11 cellular contexts compared by ENCODE assay signal in the genomic region with DNA sequence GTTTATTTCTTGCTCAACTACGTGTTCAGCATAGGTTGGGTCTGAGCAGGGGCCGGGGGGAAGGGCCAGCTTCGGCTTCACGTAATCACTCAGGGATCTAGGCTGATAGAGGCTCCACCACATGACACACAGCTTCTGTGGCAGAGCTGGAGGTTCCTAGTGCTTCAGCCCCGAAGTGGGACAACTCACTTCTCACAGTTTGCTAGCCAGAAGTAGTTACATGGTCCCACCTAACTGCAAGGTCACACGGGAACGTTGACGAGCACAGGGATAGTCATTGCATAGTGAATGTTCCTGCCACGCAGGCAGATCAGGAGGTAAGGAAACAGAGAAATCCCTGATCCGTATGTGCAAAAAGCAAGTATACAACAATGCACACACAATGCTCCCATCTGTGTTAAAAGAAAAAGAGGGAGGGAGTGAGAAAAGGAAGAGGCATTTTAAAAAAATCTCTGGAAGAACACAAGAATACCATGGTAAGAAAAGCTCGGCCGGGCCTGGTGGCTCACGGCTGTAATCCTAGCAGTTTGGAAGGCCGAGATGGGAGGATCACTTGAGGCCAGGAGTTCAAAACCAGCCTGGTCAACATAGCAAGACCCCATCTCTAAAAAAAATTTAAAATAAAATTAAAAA. TPM values are rescaled to one million over a fixed set of nuclear protein-coding genes. Genes with fewer than 3 reads are reported as not detected.
A peak's percentile ranks its signal among the peaks of the same experiment; 100 is the strongest.
DNase-seq lines count a peak whose midpoint lies in the region; ATAC-seq, FAIRE-seq and TF ChIP-seq lines count a peak whose summit lies in the region.
"Had no signal": no experiment of that assay in that cellular context is flagged by ENCODE, and none has a peak within 500 bp of the region (broad histone marks: within the 10 kb centered on the region; RNA-seq: fewer than 3 reads in every experiment).

No MANE protein-coding gene starts in this region.

- DNase-seq in GM03348 (ENCODE audit: low spot score) (peak; percentile 24), RWPE2 (ENCODE audit: low spot score) (no peak), fibroblast of lung (ENCODE audit: low read depth in 2 of 2) (no peak), progenitor cell of endocrine pancreas (ENCODE audit: low spot score, unreplicated experiment) (no peak), RKO (ENCODE audit: low spot score) (no peak), G401 (ENCODE audit: low spot score) (no peak), small intestine (no peak)
- no peak for DNase-seq in activated CD4-positive, alpha-beta T cell treated with anti-CD3 and anti-CD28 coated beads for 1 hour
- DNase-seq: activated gamma-delta T cell, NCI-H1694 treated with DMSO at 0.1 percent for 48 hours had no signal

- no peaks in the 10 kb centered on the region for H3K36me3 ChIP-seq in RWPE2 (ENCODE audit: low read depth)
- no peaks in the 10 kb centered on the region for H3K36me3 ChIP-seq in fibroblast of lung (ENCODE audit: control insufficient read depth, insufficient read depth, low read length)
- H3K36me3 ChIP-seq in small intestine (ENCODE audit: control insufficient read depth in 2 of 2, insufficient read depth in 2 of 2, low read length in 2 of 2), result no peaks in the 10 kb centered on the region

- H3K27ac Mint-ChIP-seq in progenitor cell of endocrine pancreas, result peak overlapping the region; percentile 54

- no peak for ATAC-seq in RWPE2 (ENCODE audit: low read depth)

- no peak overlapping the region for H3K9ac ChIP-seq in fibroblast of lung (ENCODE audit: insufficient read depth, low read length)

- no peak overlapping the region for H2AFZ ChIP-seq in fibroblast of lung (ENCODE audit: low read length)

- no peak overlapping the region for H3K4me3 Mint-ChIP-seq in progenitor cell of endocrine pancreas (ENCODE audit: low read depth)
- H3K4me3 Mint-ChIP-seq: CD14-positive monocyte had no signal

- no peaks in the 10 kb centered on the region for H4K20me1 ChIP-seq in fibroblast of lung (ENCODE audit: control insufficient read depth, extremely low read depth, insufficient read depth, low read length)

- H3K4me3 ChIP-seq in RWPE2 (ENCODE audit: severe bottlenecking) (no peak overlapping the region), fibroblast of lung (replicated peaks in 1 of 4; ENCODE audit: control extremely low read depth in 1 of 4, insufficient read depth in 1 of 4, low read depth in 3 of 4, low read length in 4 of 4) (no peak overlapping the region), small intestine (ENCODE audit: low read depth in 1 of 2, low read length in 2 of 2) (no peak overlapping the region)

- peaks cover 28% of the 10 kb centered on the region for H3K4me1 Mint-ChIP-seq in progenitor cell of endocrine pancreas (ENCODE audit: low read depth)

- no peaks in the 10 kb centered on the region for H3K27me3 Mint-ChIP-seq in progenitor cell of endocrine pancreas

- WGBS in small intestine, 3 donors, result 75 to 83% (median 76%) methylated on average over 14 of the region's 14 CpGs

- H3K27ac ChIP-seq in RWPE2 (ENCODE audit: poor library complexity, severe bottlenecking) (peak overlapping the region; percentile 43), fibroblast of lung (ENCODE audit: insufficient read depth, low read length) (peak overlapping the region; percentile 27), small intestine (ENCODE audit: low read depth in 1 of 2, low read length in 1 of 2) (peak overlapping the region in 1 of 2 donors; percentile 3)

- TF ChIP-seq CTCF in RWPE2 (IDR thresholded peaks at IDR 0.05; ENCODE audit: poor library complexity, severe bottlenecking) (no peak), fibroblast of lung (conservative IDR thresholded peaks at IDR 0.05 in 1 of 2, IDR thresholded peaks at IDR 0.05 in 1 of 2; ENCODE audit: low read depth in 1 of 2, low read length in 2 of 2) (no peak), progenitor cell of endocrine pancreas (IDR thresholded peaks at IDR 0.05; ENCODE audit: unreplicated experiment) (no peak)

- H3K9me3 ChIP-seq in RWPE2 (ENCODE audit: severe bottlenecking), result no peaks in the 10 kb centered on the region
- no peaks in the 10 kb centered on the region for H3K9me3 ChIP-seq in fibroblast of lung (ENCODE audit: control insufficient read depth, insufficient read depth, low read depth, low read length)
- no peaks in the 10 kb centered on the region for H3K9me3 ChIP-seq in small intestine (ENCODE audit: control insufficient read depth, low read depth)

- H3K27me3 ChIP-seq in RWPE2 (ENCODE audit: insufficient read depth, poor library complexity, severe bottlenecking) (no peaks in the 10 kb centered on the region), fibroblast of lung (ENCODE audit: control insufficient read depth, insufficient read depth, low read length) (no peaks in the 10 kb centered on the region), small intestine (ENCODE audit: control insufficient read depth in 2 of 2, insufficient read depth in 2 of 2, low read length in 2 of 2) (no peaks in the 10 kb centered on the region)

- H3K4me2 ChIP-seq in fibroblast of lung (ENCODE audit: extremely low read depth, insufficient read depth, low read length), result no peak overlapping the region

- in situ Hi-C loops in G401 (cut with HindIII; ENCODE audit: low sequenced_read_pairs), result no loop called here

- FAIRE-seq in small intestine (lab: Jason Lieb, UNC), result no peak

- H3K4me1 ChIP-seq in RWPE2 (ENCODE audit: insufficient read depth, poor library complexity, severe bottlenecking) (peaks cover 62% of the 10 kb centered on the region), fibroblast of lung (ENCODE audit: control insufficient read depth, extremely low read depth, insufficient read depth, low read length) (peaks cover 18% of the 10 kb centered on the region), small intestine (ENCODE audit: control insufficient read depth in 2 of 2, insufficient read depth in 1 of 2, low read depth in 1 of 2, low read length in 1 of 2) (peaks cover 10 to 26% of the 10 kb centered on the region in 2 donors)

- no peaks in the 10 kb centered on the region for H3K9me3 Mint-ChIP-seq in progenitor cell of endocrine pancreas (ENCODE audit: low read depth)

- peaks cover 93% of the 10 kb centered on the region for H3K79me2 ChIP-seq in fibroblast of lung (ENCODE audit: control insufficient read depth, insufficient read depth, low read length)

- no peaks in the 10 kb centered on the region for H3K36me3 Mint-ChIP-seq in progenitor cell of endocrine pancreas (ENCODE audit: insufficient read depth)
- H3K36me3 Mint-ChIP-seq: CD14-positive monocyte had no signal

RNA-seq across cellular contexts. Expression of gene SMURF1, which starts 16.9 kb away (rescaled TPM):
- total RNA-seq in fibroblast of lung, result 13.1 and 18.7 TPM in 2 replicates
- polyA plus RNA-seq in fibroblast of lung, result 15.9 and 17.2 TPM in 2 replicates
- 12.2 and 15.4 TPM in 2 replicates for polyA plus RNA-seq in fibroblast of lung (2012)
- polyA minus RNA-seq in fibroblast of lung (ENCODE audit: low replicate concordance), result 15.4 and 17.3 TPM in 2 replicates
- total RNA-seq in progenitor cell of endocrine pancreas, result 31.9 and 32.1 TPM in 2 replicates
- 16.7 and 23.0 TPM in 2 replicates for total RNA-seq in G401 (2014; rRNA removed; shearing (Covaris generic))
- 1 to 10 TPM; 6.3 to 8.9 (median 8.2) TPM for polyA plus RNA-seq in small intestine
